21 cellular contexts compared by ENCODE assay signal in the genomic region with DNA sequence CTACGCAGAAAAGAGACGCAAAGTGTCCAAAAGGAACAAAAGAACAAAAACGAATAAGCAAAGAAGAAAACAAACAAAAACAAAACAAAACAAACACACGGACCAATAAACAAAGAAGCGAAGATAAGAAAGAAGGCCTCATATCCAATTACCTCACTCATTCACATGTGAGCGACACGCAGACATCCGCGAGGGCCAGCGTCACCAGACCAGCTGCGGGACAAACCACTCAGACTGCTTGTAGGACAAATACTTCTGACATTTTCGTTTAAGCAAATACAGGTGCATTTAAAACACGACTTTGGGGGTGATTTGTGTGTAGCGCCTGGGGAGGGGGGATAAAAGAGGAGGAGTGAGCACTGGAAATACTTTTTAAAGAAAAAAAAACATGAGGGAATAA. TPM values are rescaled to one million over a fixed set of nuclear protein-coding genes. Genes with fewer than 3 reads are reported as not detected.
DNase-seq lines count a peak whose midpoint lies in the region; ATAC-seq and TF ChIP-seq lines count a peak whose summit lies in the region.
"Had no signal": no experiment of that assay in that cellular context is flagged by ENCODE, and none has a peak within 500 bp of the region (broad histone marks: within the 10 kb centered on the region; RNA-seq: fewer than 3 reads in every experiment).

No MANE protein-coding gene starts in this region.

- peaks cover 8% of the 10 kb centered on the region for H3K27me3 Mint-ChIP-seq in nephron progenitor cell (ENCODE audit: low read depth, poor library complexity)
- H3K27me3 Mint-ChIP-seq in activated T-cell treated with anti-CD3 and anti-CD28 coated beads, Interleukin-2, amount 50 U/mL, for 4 hours (ENCODE audit: low read depth): no peaks in the 10 kb centered on the region
- H3K27me3 Mint-ChIP-seq: CD4-positive, alpha-beta T cell had no signal

- no peak for TF ChIP-seq CTCF in nephron progenitor cell (IDR thresholded peaks at IDR 0.05)

- H3K27me3 ChIP-seq in MG63: no peaks in the 10 kb centered on the region
- H3K27me3 ChIP-seq: BE2C had no signal

- H3K36me3 ChIP-seq in MG63: no peaks in the 10 kb centered on the region
- H3K36me3 ChIP-seq: BE2C had no signal

- no peak overlapping the region for H3K4me3 Mint-ChIP-seq in nephron progenitor cell
- H3K4me3 Mint-ChIP-seq in activated T-cell treated with anti-CD3 and anti-CD28 coated beads, Interleukin-2, amount 50 U/mL, for 4 hours: no peak overlapping the region
- H3K4me3 Mint-ChIP-seq: CD4-positive, alpha-beta T cell; GM23338; IgD-negative memory B cell had no signal

- no peaks in the 10 kb centered on the region for H3K9me3 ChIP-seq in MG63
- H3K9me3 ChIP-seq: BE2C had no signal

- POLR2A ChIA-PET in HEK293T (lab: Yijun Ruan, JAX): interaction anchor here (0.5 kb wide), 1 partner anchor 291 kb away, joined by 3 read pairs; no protein-coding TSS in a partner anchor

- peak overlapping the region; percentile 86 for H3K27ac Mint-ChIP-seq in nephron progenitor cell
- H3K27ac Mint-ChIP-seq: CD4-positive, alpha-beta T cell; GM23338; IgD-negative memory B cell had no signal

- H3K9me3 Mint-ChIP-seq in nephron progenitor cell: peaks cover 13% of the 10 kb centered on the region
- H3K9me3 Mint-ChIP-seq in activated T-cell treated with anti-CD3 and anti-CD28 coated beads, Interleukin-2, amount 50 U/mL, for 4 hours: no peaks in the 10 kb centered on the region
- H3K9me3 Mint-ChIP-seq: CD4-positive, alpha-beta T cell; GM23338; IgD-negative memory B cell had no signal

- no peak overlapping the region for H3K4me3 ChIP-seq in MG63
- H3K4me3 ChIP-seq: GM12878, GM23338 had no signal

- CTCF ChIA-PET in HEK293T (lab: Yijun Ruan, JAX): no interaction called here

- H3K4me1 Mint-ChIP-seq in nephron progenitor cell: peaks cover 39% of the 10 kb centered on the region
- no peaks in the 10 kb centered on the region for H3K4me1 Mint-ChIP-seq in activated T-cell treated with anti-CD3 and anti-CD28 coated beads, Interleukin-2, amount 50 U/mL, for 4 hours (ENCODE audit: low read depth)
- H3K4me1 Mint-ChIP-seq: GM23338, IgD-negative memory B cell had no signal

- DNase-seq in NCI-H510A (lab: John Stamatoyannopoulos, UW) (peak; percentile 5), NCI-H510A treated with DMSO at 0.1 percent for 48 hours (lab: John Stamatoyannopoulos, UW) (no peak), COLO668 (lab: John Stamatoyannopoulos, UW; ENCODE audit: unreplicated experiment) (peak; percentile 42), HEK293T (ENCODE audit: extremely low spot score) (no peak), nephron progenitor cell (no peak), MG63 (no peak)
- no peak for DNase-seq in activated T-cell treated with anti-CD3 and anti-CD28 coated beads, Interleukin-2, amount 50 U/mL, for 4 hours
- no peak for DNase-seq in effector CD4-positive, alpha-beta T cell
- DNase-seq: ACHN; BE2C; C1 segment of cervical spinal cord; CD4-positive, alpha-beta T cell; DMS153; DND-41; EL; KBM-7 had no signal

- ATAC-seq in activated T-cell treated with anti-CD3 and anti-CD28 coated beads, Interleukin-2, amount 50 U/mL, for 4 hours: no peak
- ATAC-seq: GM12878, GM23338, HCT116, HepG2 had no signal

- peaks cover 12% of the 10 kb centered on the region for H3K36me3 Mint-ChIP-seq in nephron progenitor cell (ENCODE audit: low read depth)
- no peaks in the 10 kb centered on the region for H3K36me3 Mint-ChIP-seq in activated T-cell treated with anti-CD3 and anti-CD28 coated beads, Interleukin-2, amount 50 U/mL, for 4 hours (ENCODE audit: insufficient read depth)
- H3K36me3 Mint-ChIP-seq: IgD-negative memory B cell had no signal

TF ChIP-seq in HEK293T, 16 proteins besides CTCF, POLR2A, EP300 and RAD21:
- TF ChIP-seq FOXK2 (IDR thresholded peaks at IDR 0.05) (no peak), L3MBTL2 (conservative IDR thresholded peaks at IDR 0.05) (peak; percentile 46; the same call in 1 of the 2 replicates), HDGF (IDR thresholded peaks at IDR 0.05; ENCODE audit: borderline replicate concordance) (no peak)
- TF ChIP-seq, protein P1, sequence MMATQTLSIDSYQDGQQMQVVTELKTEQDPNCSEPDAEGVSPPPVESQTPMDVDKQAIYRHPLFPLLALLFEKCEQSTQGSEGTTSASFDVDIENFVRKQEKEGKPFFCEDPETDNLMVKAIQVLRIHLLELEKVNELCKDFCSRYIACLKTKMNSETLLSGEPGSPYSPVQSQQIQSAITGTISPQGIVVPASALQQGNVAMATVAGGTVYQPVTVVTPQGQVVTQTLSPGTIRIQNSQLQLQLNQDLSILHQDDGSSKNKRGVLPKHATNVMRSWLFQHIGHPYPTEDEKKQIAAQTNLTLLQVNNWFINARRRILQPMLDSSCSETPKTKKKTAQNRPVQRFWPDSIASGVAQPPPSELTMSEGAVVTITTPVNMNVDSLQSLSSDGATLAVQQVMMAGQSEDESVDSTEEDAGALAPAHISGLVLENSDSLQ (IDR thresholded peaks at IDR 0.05): 0 out of 2 replicates have a peak, but pooled peaks have one; percentile 22

RNA-seq across cellular contexts. Expression of a gene that starts 28.3 kb away (rescaled TPM):
- 15.9 and 38.3 TPM in 2 replicates for total RNA-seq in MG63 (2014; rRNA removed; shearing (Covaris generic); ENCODE audit: low replicate concordance)
- total RNA-seq in activated T-cell treated with anti-CD3 and anti-CD28 coated beads, Interleukin-2, amount 50 U/mL, for 4 hours: 1 to 10 TPM in 2 of 3 donors, under 1 TPM in 1; 0.86 to 5.0 (median 1.7) TPM

Comparison
In these comparisons a context has a peak if more than half of its experiments do, and no peak if none do; other contexts are left out.
1. DNase-seq: peak in NCI-H510A (single experiment) and COLO668 (single experiment); none in NCI-H510A treated with DMSO at 0.1 percent for 48 hours (single experiment), HEK293T (single experiment), nephron progenitor cell (single experiment), MG63 (single experiment), activated T-cell treated with anti-CD3 and anti-CD28 coated beads, Interleukin-2, amount 50 U/mL, for 4 hours (single experiment) and effector CD4-positive, alpha-beta T cell (single experiment).